ENCODE assay signal across 8 cellular contexts in genomic region chr6:133348846-133349245, GRCh38.
"Had no signal": no experiment of that assay in that cellular context is flagged by ENCODE, and none has a peak within 500 bp of the region (broad histone marks: within the 10 kb centered on the region; RNA-seq: fewer than 3 reads in every experiment).

No MANE protein-coding gene starts in this region.

- H3K9me3 ChIP-seq: HAP-1 had no signal

- H3K36me3 ChIP-seq: HAP-1 had no signal

- H3K4me2 ChIP-seq: KMS-11 had no signal

- ATAC-seq: HCT116 had no signal

- H3K4me3 ChIP-seq: GM23248, HAP-1 had no signal

- H3K9ac ChIP-seq: GM23248, KMS-11 had no signal

- H3K4me1 ChIP-seq: HAP-1 had no signal

- H3K27ac ChIP-seq: GM23248, KMS-11 had no signal

- DNase-seq: GM23248, GOT3, H7, IMR-90, KBM-7 had no signal
